Comparison of ENCODE assay signal across 10 cellular contexts in the genomic region with DNA sequence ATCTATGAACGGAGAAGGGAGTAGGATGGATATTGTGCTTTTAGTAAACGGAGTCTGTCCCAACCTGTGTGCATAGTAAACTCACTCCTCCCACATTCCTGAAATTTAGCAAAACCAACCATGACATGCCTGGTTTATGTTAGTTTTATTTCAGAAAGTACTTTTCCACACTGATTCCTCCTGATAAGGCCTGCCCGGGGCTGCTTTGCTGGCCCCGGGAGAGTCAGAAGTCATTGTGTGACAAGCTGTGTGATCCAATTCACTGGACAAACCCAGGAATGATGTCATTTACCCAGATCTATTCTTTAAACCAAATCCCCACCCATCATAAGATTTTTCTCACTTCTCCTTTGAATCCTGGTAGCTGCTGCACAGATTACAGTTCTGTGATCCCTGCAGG.
DNase-seq lines count a peak whose midpoint lies in the region; ATAC-seq and TF ChIP-seq lines count a peak whose summit lies in the region.
"Had no signal": no experiment of that assay in that cellular context is flagged by ENCODE, and none has a peak within 500 bp of the region (broad histone marks: within the 10 kb centered on the region; RNA-seq: fewer than 3 reads in every experiment).

No MANE protein-coding gene starts in this region.

- H3F3A ChIP-seq in neural progenitor cell (ENCODE audit: low read depth), result no peaks in the 10 kb centered on the region

- H3K79me2 ChIP-seq in neural progenitor cell (ENCODE audit: low read depth), result no peaks in the 10 kb centered on the region

- TF ChIP-seq EP300 in gastroesophageal sphincter (IDR thresholded peaks at IDR 0.05), result no peak

- H3K27me3 ChIP-seq in gastroesophageal sphincter, result no peaks in the 10 kb centered on the region
- no peaks in the 10 kb centered on the region for H3K27me3 ChIP-seq in neural progenitor cell
- no peaks in the 10 kb centered on the region for H3K27me3 ChIP-seq in colonic mucosa

- H3K4me2 ChIP-seq in neural progenitor cell, result peak overlapping the region; percentile 16

- H2AFZ ChIP-seq in neural progenitor cell (replicated peaks), result no peak overlapping the region

- peaks cover 85% of the 10 kb centered on the region for H3K4me1 Mint-ChIP-seq in neural progenitor cell
- H3K4me1 Mint-ChIP-seq in natural killer cell treated with Interleukin-12 subunit alpha and Interleukin-12 subunit beta and Interleukin-15 and Interleukin-18, amount 100 ng/mL, for 72 hours (ENCODE audit: low read depth in 2 of 2), result peaks cover 21 to 32% of the 10 kb centered on the region in 2 donors

- no peaks in the 10 kb centered on the region for H3K9me3 ChIP-seq in gastroesophageal sphincter
- H3K9me3 ChIP-seq in neural progenitor cell (ENCODE audit: low read depth), result no peaks in the 10 kb centered on the region
- H3K9me3 ChIP-seq in colonic mucosa, result no peaks in the 10 kb centered on the region

- peaks cover 4% of the 10 kb centered on the region for H3K36me3 Mint-ChIP-seq in neural progenitor cell
- H3K36me3 Mint-ChIP-seq in natural killer cell treated with Interleukin-12 subunit alpha and Interleukin-12 subunit beta and Interleukin-15 and Interleukin-18, amount 100 ng/mL, for 72 hours, result peaks cover 7% of the 10 kb centered on the region

- H3K27me3 Mint-ChIP-seq in neural progenitor cell (ENCODE audit: insufficient read depth, low read depth), result no peaks in the 10 kb centered on the region
- no peaks in the 10 kb centered on the region for H3K27me3 Mint-ChIP-seq in natural killer cell treated with Interleukin-12 subunit alpha and Interleukin-12 subunit beta and Interleukin-15 and Interleukin-18, amount 100 ng/mL, for 72 hours

- H3K9me3 Mint-ChIP-seq in neural progenitor cell, result no peaks in the 10 kb centered on the region
- H3K9me3 Mint-ChIP-seq in natural killer cell treated with Interleukin-12 subunit alpha and Interleukin-12 subunit beta and Interleukin-15 and Interleukin-18, amount 100 ng/mL, for 72 hours, result no peaks in the 10 kb centered on the region

- DNase-seq in AG10803 (ENCODE audit: low read depth), result peak; percentile 30
- DNase-seq in neural progenitor cell (ENCODE audit: low spot score), result peak; percentile 55
- DNase-seq in natural killer cell treated with Interleukin-12 subunit alpha and Interleukin-12 subunit beta and Interleukin-15 and Interleukin-18, amount 100 ng/mL, for 72 hours (ENCODE audit: low spot score), result no peak
- DNase-seq in posterior cingulate gyrus, result no peak
- no peak for DNase-seq in colonic mucosa
- DNase-seq in germinal center (ENCODE audit: low spot score), result no peak
- DNase-seq: activated T-cell treated with anti-CD3 and anti-CD28 coated beads, Interleukin-2, amount 50 U/mL, for 48 hours; T-helper 17 cell had no signal

- H3K4me3 ChIP-seq in AG10803 (ENCODE audit: low read length) (no peak overlapping the region), gastroesophageal sphincter (no peak overlapping the region), neural progenitor cell (no peak overlapping the region), colonic mucosa (no peak overlapping the region)

- 18 to 22% methylated on average over 4 of the region's 4 CpGs for WGBS in gastroesophageal sphincter (ENCODE audit: low coverage in 1 of 2), 2 donors

- H3K4me1 ChIP-seq in gastroesophageal sphincter, result peaks cover 30 to 81% (median 40%) of the 10 kb centered on the region in 3 donors
- peaks cover 38% of the 10 kb centered on the region for H3K4me1 ChIP-seq in neural progenitor cell
- no peaks in the 10 kb centered on the region for H3K4me1 ChIP-seq in colonic mucosa

- intact Hi-C loops in posterior cingulate gyrus (cut with DNase I), result no loop called here
- intact Hi-C loops in colonic mucosa (cut with DNase I), result no loop called here

- peak overlapping the region; percentile 99 for H3K27ac Mint-ChIP-seq in neural progenitor cell
- no peak overlapping the region for H3K27ac Mint-ChIP-seq in natural killer cell treated with Interleukin-12 subunit alpha and Interleukin-12 subunit beta and Interleukin-15 and Interleukin-18, amount 100 ng/mL, for 72 hours
- H3K27ac Mint-ChIP-seq: T-helper 17 cell had no signal

- H3K27ac ChIP-seq in VCaP, result peak overlapping the region; percentile 22
- H3K27ac ChIP-seq in gastroesophageal sphincter, result peak overlapping the region; percentile 30 to 91 (median 82)
- H3K27ac ChIP-seq in neural progenitor cell, result peak overlapping the region; percentile 55
- H3K27ac ChIP-seq in colonic mucosa, result no peak overlapping the region

- TF ChIP-seq POLR2A in gastroesophageal sphincter (IDR thresholded peaks at IDR 0.05), result no peak

- H4K20me1 ChIP-seq in neural progenitor cell (ENCODE audit: low read depth), result no peaks in the 10 kb centered on the region

- TF ChIP-seq CTCF in AG10803 (conservative IDR thresholded peaks at IDR 0.05; ENCODE audit: low read length) (no peak), VCaP (conservative IDR thresholded peaks at IDR 0.05) (no peak), gastroesophageal sphincter (IDR thresholded peaks at IDR 0.05) (no peak), neural progenitor cell (IDR thresholded peaks at IDR 0.05) (no peak), colonic mucosa (IDR thresholded peaks at IDR 0.05) (no peak)

- H3K4me3 Mint-ChIP-seq in neural progenitor cell, result peak overlapping the region; percentile 61
- H3K4me3 Mint-ChIP-seq in natural killer cell treated with Interleukin-12 subunit alpha and Interleukin-12 subunit beta and Interleukin-15 and Interleukin-18, amount 100 ng/mL, for 72 hours, result no peak overlapping the region
- H3K4me3 Mint-ChIP-seq: T-helper 17 cell had no signal

- H3K36me3 ChIP-seq in gastroesophageal sphincter, result no peaks in the 10 kb centered on the region
- H3K36me3 ChIP-seq in neural progenitor cell, result no peaks in the 10 kb centered on the region
- H3K36me3 ChIP-seq in colonic mucosa, result no peaks in the 10 kb centered on the region

- peak; percentile 44 for ATAC-seq in gastroesophageal sphincter
- ATAC-seq in natural killer cell treated with Interleukin-12 subunit alpha and Interleukin-12 subunit beta and Interleukin-15 and Interleukin-18, amount 100 ng/mL, for 72 hours, result no peak
- ATAC-seq: T-helper 17 cell had no signal

- H3K9ac ChIP-seq in neural progenitor cell, result no peak overlapping the region
- H3K9ac ChIP-seq in colonic mucosa (ENCODE audit: low read depth in 2 of 2, low read length in 2 of 2), result no peak overlapping the region

Comparison
In these comparisons a context has a peak if more than half of its experiments do, and no peak if none do; other contexts are left out.
1. DNase-seq: peak in AG10803 (single experiment) and neural progenitor cell (single experiment); none in natural killer cell treated with Interleukin-12 subunit alpha and Interleukin-12 subunit beta and Interleukin-15 and Interleukin-18, amount 100 ng/mL, for 72 hours (single experiment), posterior cingulate gyrus (0 of 10), colonic mucosa (single experiment) and germinal center (single experiment).